In the genomic region with DNA sequence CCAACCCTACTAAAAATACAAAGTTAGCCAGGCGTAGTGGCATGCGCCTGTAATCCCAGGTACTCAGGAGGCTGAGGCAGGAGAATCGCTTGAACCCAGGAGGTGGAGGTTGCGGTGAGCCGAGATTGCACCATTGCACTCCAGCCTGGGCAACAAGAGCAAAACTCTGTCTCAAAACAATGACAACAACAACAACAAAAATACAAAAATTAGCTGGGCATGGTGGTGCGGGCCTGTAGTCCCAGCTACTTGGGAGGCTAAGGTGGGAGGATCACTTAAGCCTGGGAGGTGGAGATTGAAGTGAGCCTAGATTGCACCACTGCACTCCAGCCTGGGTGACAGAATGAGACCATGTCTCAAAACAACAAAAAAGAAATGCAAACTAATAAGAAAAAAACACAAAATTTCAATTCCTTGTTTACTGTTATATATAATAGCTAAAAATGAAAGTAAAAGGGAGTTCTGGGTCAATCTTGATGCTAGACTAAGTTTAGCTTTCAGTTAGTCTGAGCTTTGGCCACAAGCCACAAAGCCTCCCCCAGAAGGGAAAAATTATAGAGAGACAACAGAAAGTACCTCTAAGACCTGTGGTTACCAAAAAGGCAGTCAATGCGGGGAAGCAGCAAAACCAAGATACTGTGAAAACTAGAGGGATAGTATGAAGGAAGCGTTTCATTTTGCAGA, we compare ENCODE assay signal across 8 cellular contexts.
A peak's percentile ranks its signal among the peaks of the same experiment; 100 is the strongest.
DNase-seq lines count a peak whose midpoint lies in the region; ATAC-seq and TF ChIP-seq lines count a peak whose summit lies in the region.
"Not testable (repeated sequence)": the region's sequence is repeated elsewhere in the genome, so short reads cannot be mapped to it uniquely, and the experiment has no call there.

No MANE protein-coding gene starts in this region.

- not testable (repeated sequence) for H3K4me1 ChIP-seq in left ventricle myocardium inferior

- TF ChIP-seq CTCF in GM13977 (IDR thresholded peaks at IDR 0.05; ENCODE audit: extremely low read depth, insufficient read depth, missing control alignments); left ventricle myocardium inferior (IDR thresholded peaks at IDR 0.05; ENCODE audit: borderline replicate concordance): not testable (repeated sequence)

- not testable (repeated sequence) for H3K9me3 Mint-ChIP-seq in stimulated activated memory B cell treated with anti-CD40 and anti-IgM and Interleukin-4, amounts not matched to agents 10 μg/mL and 1 μg/mL and 100 μg/mL, for 72 hours

- peak overlapping the region; percentile 53 for H3K4me3 Mint-ChIP-seq in stimulated activated memory B cell treated with anti-CD40 and anti-IgM and Interleukin-4, amounts not matched to agents 10 μg/mL and 1 μg/mL and 100 μg/mL, for 72 hours

- H3K4me1 Mint-ChIP-seq in stimulated activated memory B cell treated with anti-CD40 and anti-IgM and Interleukin-4, amounts not matched to agents 10 μg/mL and 1 μg/mL and 100 μg/mL, for 72 hours = peaks cover 14% of the 10 kb centered on the region

- DNase-seq in GM13977 (ENCODE audit: low spot score) = peak; percentile 77
- peak; percentile 84 for DNase-seq in RPMI8226
- peak; percentile 9 for DNase-seq in activated T-cell treated with anti-CD3 and anti-CD28 coated beads for 48 hours (ENCODE audit: low read depth)
- not testable (repeated sequence) for DNase-seq in left ventricle myocardium inferior

- H3K4me3 ChIP-seq in left ventricle myocardium inferior = not testable (repeated sequence)

- H3K36me3 Mint-ChIP-seq in stimulated activated memory B cell treated with anti-CD40 and anti-IgM and Interleukin-4, amounts not matched to agents 10 μg/mL and 1 μg/mL and 100 μg/mL, for 72 hours = not testable (repeated sequence)

- intact Hi-C loops in left ventricle myocardium inferior (cut with micrococcal nuclease) = not testable (repeated sequence)

- H3K9me3 ChIP-seq in left ventricle myocardium inferior (replicated peaks) = peaks cover 11% of the 10 kb centered on the region

- not testable (repeated sequence) for H3K27me3 ChIP-seq in left ventricle myocardium inferior (ENCODE audit: low read depth)

- H3K27ac Mint-ChIP-seq in stimulated activated memory B cell treated with anti-CD40 and anti-IgM and Interleukin-4, amounts not matched to agents 10 μg/mL and 1 μg/mL and 100 μg/mL, for 72 hours = peak overlapping the region; percentile 70

- peak overlapping the region; percentile 9 for H3K27ac ChIP-seq in left ventricle myocardium inferior (replicated peaks)

- ATAC-seq in GM19455 (IDR thresholded peaks at IDR 0.05; ENCODE audit: unreplicated experiment) (peak; percentile 93), HG02798 (IDR thresholded peaks at IDR 0.05; ENCODE audit: poor library complexity, unreplicated experiment) (peak; percentile 93), HG03469 (IDR thresholded peaks at IDR 0.05; ENCODE audit: unreplicated experiment) (peak; percentile 86)
- ATAC-seq in stimulated activated memory B cell treated with anti-CD40 and anti-IgM and Interleukin-4, amounts not matched to agents 10 μg/mL and 1 μg/mL and 100 μg/mL, for 72 hours = peak; percentile 99

- not testable (repeated sequence) for H3K36me3 ChIP-seq in left ventricle myocardium inferior

- in situ Hi-C loops in GM13977 (cut with MboI; ENCODE audit: low pct_unique_long_range_greater_than_20kb, low sequenced_read_pairs, unreplicated experiment) = not testable (repeated sequence)

- H3K27me3 Mint-ChIP-seq in stimulated activated memory B cell treated with anti-CD40 and anti-IgM and Interleukin-4, amounts not matched to agents 10 μg/mL and 1 μg/mL and 100 μg/mL, for 72 hours = not testable (repeated sequence)
